Comparison of ENCODE assay signal across 25 cellular contexts in genomic region chr11:91907225-91907624, GRCh38.
A peak's percentile ranks its signal among the peaks of the same experiment; 100 is the strongest.
DNase-seq lines count a peak whose midpoint lies in the region; ATAC-seq, FAIRE-seq and TF ChIP-seq lines count a peak whose summit lies in the region.
"Had no signal": no experiment of that assay in that cellular context is flagged by ENCODE, and none has a peak within 500 bp of the region (broad histone marks: within the 10 kb centered on the region; RNA-seq: fewer than 3 reads in every experiment).

No MANE protein-coding gene starts in this region.

- ATAC-seq in A549 (no peak), left lung (no peak), GM21737 (IDR thresholded peaks at IDR 0.05; ENCODE audit: unreplicated experiment) (no peak)
- ATAC-seq: GM12878 had no signal

- H3K27me3 ChIP-seq in left lung: no peaks in the 10 kb centered on the region
- H3K27me3 ChIP-seq: BE2C, BLaER1 had no signal

- TF ChIP-seq CTCF in A549 (IDR thresholded peaks at IDR 0.05) (no peak), left lung (IDR thresholded peaks at IDR 0.05) (no peak)

- no peak for FAIRE-seq in A549 (lab: Jason Lieb, UNC)
- FAIRE-seq: GM12878, GM12892, GM18507 had no signal

- H3K36me3 ChIP-seq in left lung: no peaks in the 10 kb centered on the region
- H3K36me3 ChIP-seq: BE2C, BLaER1 had no signal

- CTCF ChIA-PET in A549 (lab: Yijun Ruan, JAX): no interaction called here

- H3K4me2 ChIP-seq in A549: no peak overlapping the region
- H3K4me2 ChIP-seq: BLaER1 had no signal

- intact Hi-C loops in left lung (cut with DNase I): no loop called here

- TF ChIP-seq POLR2A in A549 (IDR thresholded peaks at IDR 0.05; ENCODE audit: low read length): no peak

- TF ChIP-seq EP300 in A549 (IDR thresholded peaks at IDR 0.05): no peak

- H3K4me1 ChIP-seq in A549 (no peaks in the 10 kb centered on the region), left lung (no peaks in the 10 kb centered on the region)
- H3K4me1 ChIP-seq: BE2C, BLaER1 had no signal

- H3K9me3 ChIP-seq in A549 (no peaks in the 10 kb centered on the region), left lung (peaks cover 0 to 2% of the 10 kb centered on the region in 2 donors)
- H3K9me3 ChIP-seq: BE2C, BLaER1 had no signal

- no peak overlapping the region for H3K4me3 ChIP-seq in A549
- no peak overlapping the region for H3K4me3 ChIP-seq in left lung
- H3K4me3 ChIP-seq: BLaER1, GM12878 had no signal

- no peak for TF ChIP-seq RAD21 in A549 (conservative IDR thresholded peaks at IDR 0.05 in 1 of 2, IDR thresholded peaks at IDR 0.05 in 1 of 2)

- H3K27ac ChIP-seq in A549 (no peak overlapping the region), left lung (no peak overlapping the region)
- H3K27ac ChIP-seq: 22Rv1, BLaER1 had no signal

- WGBS in A549 (ENCODE audit: missing lambda C conversion rate): 71% methylated on average over 4 of the region's 4 CpGs

- peak; percentile 22 for DNase-seq in NCI-H510A treated with DMSO at 0.1 percent for 48 hours (lab: John Stamatoyannopoulos, UW)
- no peak for DNase-seq in NCI-H510A (lab: John Stamatoyannopoulos, UW)
- no peak for DNase-seq in A549 (ENCODE audit: low read depth in 1 of 2, low spot score in 1 of 2)
- peak; percentile 20 for DNase-seq in NCI-H526 treated with DMSO at 0.1 percent for 48 hours (lab: John Stamatoyannopoulos, UW)
- DNase-seq in left lung: no peak
- DNase-seq: ACHN; BE2C; C1 segment of cervical spinal cord; CD4-positive, alpha-beta memory T cell; CD4-positive, CD25-positive, alpha-beta regulatory T cell; CD8-positive, alpha-beta memory T cell; COR-L47; DMS 273 treated with DMSO at 0.1 percent for 48 hours; DMS153; DMS53; DMS79; DND-41; EL; GDM1 had no signal

- POLR2A ChIA-PET in A549 (lab: Yijun Ruan, JAX): no interaction called here

TF ChIP-seq in A549, 52 proteins besides CTCF, POLR2A, EP300 and RAD21:
- peak; percentile 65 for TF ChIP-seq MAFK (IDR thresholded peaks at IDR 0.05; ENCODE audit: partially characterized antibody)
- TF ChIP-seq PHF8 (IDR thresholded peaks at IDR 0.05; ENCODE audit: borderline replicate concordance, low read depth): no peak

Comparison
In these comparisons a context has a peak if more than half of its experiments do, and no peak if none do; other contexts are left out.
1. DNase-seq: peak in NCI-H510A treated with DMSO at 0.1 percent for 48 hours (single experiment) and NCI-H526 treated with DMSO at 0.1 percent for 48 hours (single experiment); none in NCI-H510A (single experiment), A549 (0 of 2) and left lung (0 of 2).